In genomic region chr20:57013741-57014140, GRCh38 we compare ENCODE assay signal across 1 cellular context.
TF ChIP-seq lines count a peak whose summit lies in the region.

No MANE protein-coding gene starts in this region.

TF ChIP-seq in GM23338, 12 proteins besides CTCF, POLR2A, EP300 and RAD21 (continued from another document):
- TF ChIP-seq ZNF462 (CRISPR knock-in tag; IDR thresholded peaks at IDR 0.05), result no peak
- TF ChIP-seq ZNF331 (CRISPR knock-in tag; IDR thresholded peaks at IDR 0.05; ENCODE audit: low read depth), result no peak
- TF ChIP-seq CREB1 (CRISPR knock-in tag; IDR thresholded peaks at IDR 0.05; ENCODE audit: low read depth), result no peak
- TF ChIP-seq REST (IDR thresholded peaks at IDR 0.05; ENCODE audit: unreplicated experiment), result no peak
- TF ChIP-seq EZH2 (IDR thresholded peaks at IDR 0.05; ENCODE audit: low read depth, unreplicated experiment), result no peak
- TF ChIP-seq ETS1 (IDR thresholded peaks at IDR 0.05), result no peak
TF ChIP-seq in GM23338: peak in this region for 0.
